Comparison of ENCODE assay signal across 32 cellular contexts in the genomic region with DNA sequence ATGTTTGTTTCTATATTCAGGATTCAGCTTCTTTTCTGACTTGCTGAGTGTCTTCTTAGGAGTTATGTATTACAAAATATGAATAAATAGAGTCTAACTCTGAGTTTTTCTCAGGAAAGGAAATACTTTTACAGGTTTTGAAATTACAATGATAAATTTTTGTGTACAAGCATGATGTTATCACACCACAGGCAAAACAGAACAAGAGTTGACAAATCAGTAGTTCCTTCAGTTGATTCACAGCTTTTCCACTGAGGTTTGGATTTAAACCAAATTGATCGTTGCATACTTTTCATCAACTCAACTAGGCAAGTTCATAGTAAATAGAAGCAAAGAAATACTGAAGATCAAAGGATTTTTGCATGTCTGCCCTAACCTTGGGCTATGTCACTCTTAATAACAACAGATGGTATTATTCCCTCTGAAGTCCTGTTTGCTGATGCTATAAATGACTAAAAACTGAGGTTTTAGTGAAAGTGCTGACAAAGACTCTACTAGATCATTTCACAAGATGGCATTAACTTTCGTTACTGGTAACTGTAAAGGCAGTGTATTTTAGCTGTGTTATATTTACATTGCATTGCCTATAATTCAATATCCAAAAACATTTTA.
"Had no signal": no experiment of that assay in that cellular context is flagged by ENCODE, and none has a peak within 500 bp of the region (broad histone marks: within the 10 kb centered on the region; RNA-seq: fewer than 3 reads in every experiment).

No MANE protein-coding gene starts in this region.

- H3K4me3 Mint-ChIP-seq: activated B cell treated with CpG ODN at 0.5 μM for 24 hours; activated CD4-positive, alpha-beta memory T cell treated with anti-CD3 and anti-CD28 coated beads, Interleukin-2, amount 10 ng/mL, durations not matched to agents 7 days and 5 days; activated CD4-positive, alpha-beta T cell treated with anti-CD3 and anti-CD28 coated beads, Interleukin-2, amount 10 ng/mL, durations not matched to agents 7 days and 5 days; activated naive CD4-positive, alpha-beta T cell treated with anti-CD3 and anti-CD28 coated beads for 36 hours; activated naive CD4-positive, alpha-beta T cell treated with anti-CD3 and anti-CD28 coated beads, Interleukin-2, amount 50 U/mL, for 24 hours; activated naive CD8-positive, alpha-beta T cell treated with anti-CD3 and anti-CD28 coated beads for 36 hours; activated naive CD8-positive, alpha-beta T cell treated with anti-CD3 and anti-CD28 coated beads, Interleukin-2, amount 50 U/mL, for 24 hours; activated T-cell treated with anti-CD3 and anti-CD28 coated beads, Interleukin-2, amount 50 U/mL, for 4 hours; brain; dendritic cell treated with granulocyte-macrophage colony-stimulating factor and Interleukin-4, amounts not matched to agents 40 ng/mL and 50 ng/mL, for 4 days; endodermal cell; T-helper 17 cell; T-helper 2 cell treated with Interferon-gamma antibody and Interleukin-4, amounts not matched to agents 5 μg/mL and 100 μg/mL, for 36 hours had no signal

- H3K27ac Mint-ChIP-seq: activated B cell treated with CpG ODN at 0.5 μM for 24 hours; activated CD4-positive, alpha-beta memory T cell treated with anti-CD3 and anti-CD28 coated beads, Interleukin-2, amount 10 ng/mL, durations not matched to agents 7 days and 5 days; activated CD4-positive, alpha-beta T cell treated with anti-CD3 and anti-CD28 coated beads, Interleukin-2, amount 10 ng/mL, durations not matched to agents 7 days and 5 days; activated naive CD4-positive, alpha-beta T cell treated with anti-CD3 and anti-CD28 coated beads for 36 hours; activated naive CD4-positive, alpha-beta T cell treated with anti-CD3 and anti-CD28 coated beads, Interleukin-2, amount 50 U/mL, for 24 hours; activated naive CD8-positive, alpha-beta T cell treated with anti-CD3 and anti-CD28 coated beads for 36 hours; activated naive CD8-positive, alpha-beta T cell treated with anti-CD3 and anti-CD28 coated beads, Interleukin-2, amount 50 U/mL, for 24 hours; activated T-helper 2 cell treated with anti-CD3 and anti-CD28 coated beads, Interferon-gamma antibody, Interleukin-2, Interleukin-4, amounts not matched to agents 10 μg/mL and 5 μg/mL and 100 μg/mL, durations not matched to agents 14 hours and 24 hours and 36 hours; brain; dendritic cell treated with granulocyte-macrophage colony-stimulating factor and Interleukin-4, amounts not matched to agents 40 ng/mL and 50 ng/mL, for 4 days; endodermal cell; T-helper 17 cell; T-helper 2 cell treated with Interferon-gamma antibody and Interleukin-4, amounts not matched to agents 5 μg/mL and 100 μg/mL, for 36 hours had no signal

- H3K4me3 ChIP-seq: adrenal gland, ascending aorta, breast epithelium, cardiac muscle cell, coronary artery, dorsolateral prefrontal cortex had no signal

- H3K9me3 ChIP-seq: ascending aorta had no signal

- H3K27me3 ChIP-seq: adrenal gland, ascending aorta, breast epithelium, cardiac muscle cell, dorsolateral prefrontal cortex had no signal

- H3K36me3 ChIP-seq: adrenal gland, ascending aorta, breast epithelium, cardiac muscle cell, WERI-Rb-1 had no signal

- H3K27me3 Mint-ChIP-seq: activated B cell treated with CpG ODN at 0.5 μM for 24 hours; activated CD4-positive, alpha-beta memory T cell treated with anti-CD3 and anti-CD28 coated beads, Interleukin-2, amount 10 ng/mL, durations not matched to agents 7 days and 5 days; activated CD4-positive, alpha-beta T cell treated with anti-CD3 and anti-CD28 coated beads, Interleukin-2, amount 10 ng/mL, durations not matched to agents 7 days and 5 days; activated naive CD4-positive, alpha-beta T cell treated with anti-CD3 and anti-CD28 coated beads, Interleukin-2, amount 50 U/mL, for 24 hours; activated naive CD8-positive, alpha-beta T cell treated with anti-CD3 and anti-CD28 coated beads for 36 hours; activated naive CD8-positive, alpha-beta T cell treated with anti-CD3 and anti-CD28 coated beads, Interleukin-2, amount 50 U/mL, for 24 hours; dendritic cell treated with granulocyte-macrophage colony-stimulating factor and Interleukin-4, amounts not matched to agents 40 ng/mL and 50 ng/mL, for 4 days; T-helper 17 cell had no signal

- H3K9me3 Mint-ChIP-seq: activated CD4-positive, alpha-beta memory T cell treated with anti-CD3 and anti-CD28 coated beads, Interleukin-2, amount 10 ng/mL, durations not matched to agents 7 days and 5 days; activated CD4-positive, alpha-beta T cell treated with anti-CD3 and anti-CD28 coated beads, Interleukin-2, amount 10 ng/mL, durations not matched to agents 7 days and 5 days; activated naive CD4-positive, alpha-beta T cell treated with anti-CD3 and anti-CD28 coated beads, Interleukin-2, amount 50 U/mL, for 24 hours; activated T-cell treated with anti-CD3 and anti-CD28 coated beads, Interleukin-2, amount 50 U/mL, for 4 hours; activated T-helper 2 cell treated with anti-CD3 and anti-CD28 coated beads, Interferon-gamma antibody, Interleukin-2, Interleukin-4, amounts not matched to agents 10 μg/mL and 5 μg/mL and 100 μg/mL, durations not matched to agents 14 hours and 24 hours and 36 hours; endodermal cell; T-helper 2 cell treated with Interferon-gamma antibody and Interleukin-4, amounts not matched to agents 5 μg/mL and 100 μg/mL, for 36 hours had no signal

- H3K27ac ChIP-seq: adrenal gland, ascending aorta, breast epithelium, cardiac muscle cell, coronary artery, dorsolateral prefrontal cortex, WERI-Rb-1 had no signal

- H3K4me1 Mint-ChIP-seq: activated B cell treated with CpG ODN at 0.5 μM for 24 hours; activated CD4-positive, alpha-beta memory T cell treated with anti-CD3 and anti-CD28 coated beads, Interleukin-2, amount 10 ng/mL, durations not matched to agents 7 days and 5 days; activated CD4-positive, alpha-beta T cell treated with anti-CD3 and anti-CD28 coated beads, Interleukin-2, amount 10 ng/mL, durations not matched to agents 7 days and 5 days; activated naive CD8-positive, alpha-beta T cell treated with anti-CD3 and anti-CD28 coated beads for 36 hours; activated naive CD8-positive, alpha-beta T cell treated with anti-CD3 and anti-CD28 coated beads, Interleukin-2, amount 50 U/mL, for 24 hours; brain; endodermal cell had no signal

- DNase-seq: activated B cell treated with CpG ODN at 0.5 μM for 24 hours; activated CD4-positive, alpha-beta memory T cell treated with anti-CD3 and anti-CD28 coated beads, Interleukin-2, amount 10 ng/mL, durations not matched to agents 7 days and 5 days; activated CD4-positive, alpha-beta T cell treated with anti-CD3 and anti-CD28 coated beads for 4 hours; activated CD4-positive, alpha-beta T cell treated with anti-CD3 and anti-CD28 coated beads, Interleukin-2, amount 10 ng/mL, durations not matched to agents 7 days and 5 days; activated CD4-positive, alpha-beta T cell treated with anti-CD3 and anti-CD28 coated beads, Interleukin-2, amount 50 U/mL, for 4 hours; activated effector memory CD4-positive, alpha-beta T cell treated with anti-CD3 and anti-CD28 coated beads, Interleukin-2, amount 50 U/mL, for 16 hours; activated naive CD4-positive, alpha-beta T cell treated with anti-CD3 and anti-CD28 coated beads for 36 hours; activated naive CD8-positive, alpha-beta T cell treated with anti-CD3 and anti-CD28 coated beads for 36 hours; activated naive CD8-positive, alpha-beta T cell treated with anti-CD3 and anti-CD28 coated beads, Interleukin-2, amount 50 U/mL, for 24 hours; activated T-cell treated with anti-CD3 and anti-CD28 coated beads, Interleukin-2, amount 50 U/mL, for 4 hours; adrenal gland; central memory CD4-positive, alpha-beta T cell; cerebellar nuclear complex; dorsolateral prefrontal cortex; effector memory CD4-positive, alpha-beta T cell; endodermal cell; foreskin fibroblast; T-helper 17 cell; T1000; WERI-Rb-1 had no signal

- FAIRE-seq: frontal cortex had no signal

- H3K4me1 ChIP-seq: adrenal gland, ascending aorta, breast epithelium had no signal

- H3K36me3 Mint-ChIP-seq: brain had no signal

- ATAC-seq: activated CD4-positive, CD25-positive, alpha-beta regulatory T cell treated with anti-CD3 and anti-CD28 coated beads, Interleukin-2, amount 50 U/mL, for 24 hours; activated naive CD8-positive, alpha-beta T cell treated with anti-CD3 and anti-CD28 coated beads, Interleukin-2, amount 50 U/mL, for 24 hours; activated T-cell treated with anti-CD3 and anti-CD28 coated beads, Interleukin-2, amount 50 U/mL, for 4 hours; esophagus mucosa; T-helper 17 cell had no signal
